In genomic region chr6:51394061-51394460, GRCh38 we compare ENCODE assay signal across 24 cellular contexts.
DNase-seq lines count a peak whose midpoint lies in the region; ATAC-seq, FAIRE-seq and TF ChIP-seq lines count a peak whose summit lies in the region.
"Had no signal": no experiment of that assay in that cellular context is flagged by ENCODE, and none has a peak within 500 bp of the region (broad histone marks: within the 10 kb centered on the region; RNA-seq: fewer than 3 reads in every experiment).

No MANE protein-coding gene starts in this region.

- TF ChIP-seq RAD21 in HepG2 (CRISPR knock-in tag; IDR thresholded peaks at IDR 0.05), result no peak

- H3K27me3 Mint-ChIP-seq in chondrocyte (ENCODE audit: low read depth), result no peaks in the 10 kb centered on the region
- H3K27me3 Mint-ChIP-seq: CD4-positive, alpha-beta memory T cell; CD4-positive, CD25-positive, alpha-beta regulatory T cell had no signal

- no peak overlapping the region for H2AFZ ChIP-seq in HepG2 (ENCODE audit: low read length)

- H3K79me2 ChIP-seq in HepG2 (ENCODE audit: insufficient read depth, low read length), result no peaks in the 10 kb centered on the region

- TF ChIP-seq POLR2A in HepG2 (IDR thresholded peaks at IDR 0.05; ENCODE audit: insufficient read depth in 1 of 2, low read depth in 2 of 2, low read length in 2 of 2) (no peak), right lobe of liver (IDR thresholded peaks at IDR 0.05) (no peak)

- peaks cover 2% of the 10 kb centered on the region for H3K4me1 Mint-ChIP-seq in chondrocyte (ENCODE audit: low read depth)
- H3K4me1 Mint-ChIP-seq: CD14-positive monocyte; CD4-positive, alpha-beta memory T cell; CD4-positive, CD25-positive, alpha-beta regulatory T cell; CD8-positive, alpha-beta memory T cell had no signal

- ATAC-seq in HepG2 (peak; percentile 81), right lobe of liver (no peak), pancreas (no peak)

- no peak for TF ChIP-seq CTCF in HepG2 (CRISPR knock-in tag; IDR thresholded peaks at IDR 0.05)
- no peak for TF ChIP-seq CTCF in right lobe of liver (IDR thresholded peaks at IDR 0.05)
- no peak for TF ChIP-seq CTCF in pancreas (IDR thresholded peaks at IDR 0.05)
- no peak for TF ChIP-seq CTCF in chondrocyte (IDR thresholded peaks at IDR 0.05)

- no peak overlapping the region for H3K27ac Mint-ChIP-seq in chondrocyte (ENCODE audit: unreplicated experiment)
- H3K27ac Mint-ChIP-seq: CD14-positive monocyte; CD4-positive, alpha-beta memory T cell; CD4-positive, CD25-positive, alpha-beta regulatory T cell; CD8-positive, alpha-beta memory T cell had no signal

- H3K4me3 Mint-ChIP-seq in chondrocyte (ENCODE audit: unreplicated experiment), result no peak overlapping the region
- H3K4me3 Mint-ChIP-seq: CD14-positive monocyte; CD4-positive, alpha-beta memory T cell; CD4-positive, CD25-positive, alpha-beta regulatory T cell; CD8-positive, alpha-beta memory T cell had no signal

- BruUV-seq in HepG2 (replicated peaks; lab: Mats Ljungman, UMichigan), result no TSS peak

- H3K4me3 ChIP-seq in HepG2 (replicated peaks in 1 of 3; ENCODE audit: insufficient read depth in 1 of 3, low read depth in 2 of 3, low read length in 3 of 3) (no peak overlapping the region; a peak in 1 of 6 replicates), right lobe of liver (no peak overlapping the region), pancreas (no peak overlapping the region)
- H3K4me3 ChIP-seq: BLaER1 had no signal

- H3K4me1 ChIP-seq in HepG2 (ENCODE audit: insufficient read depth, low read length) (peaks cover 19% of the 10 kb centered on the region), right lobe of liver (no peaks in the 10 kb centered on the region), pancreas (no peaks in the 10 kb centered on the region)
- H3K4me1 ChIP-seq: BE2C, BLaER1 had no signal

- H3K9me3 ChIP-seq in HepG2 (ENCODE audit: low read length) (no peaks in the 10 kb centered on the region), right lobe of liver (no peaks in the 10 kb centered on the region), pancreas (no peaks in the 10 kb centered on the region)
- H3K9me3 ChIP-seq: BE2C, BLaER1 had no signal

- TF ChIP-seq EP300 in HepG2 (IDR thresholded peaks at IDR 0.05; ENCODE audit: low read depth in 2 of 2, low read length in 2 of 2) (no peak), HepG2 (CRISPR knock-in tag; IDR thresholded peaks at IDR 0.05; ENCODE audit: borderline replicate concordance) (no peak)

- DNase-seq in HepG2 (ENCODE audit: low spot score) (peak; percentile 41), right lobe of liver (no peak), HuH-7 (ENCODE audit: low spot score) (peak; percentile 28), renal cortical epithelial cell (ENCODE audit: low read depth) (peak; percentile 9), pancreas (no peak), chondrocyte (ENCODE audit: low spot score) (no peak)
- DNase-seq: 8988T; ACHN; BE2C; C1 segment of cervical spinal cord; CD4-positive, alpha-beta memory T cell; CD4-positive, CD25-positive, alpha-beta regulatory T cell; CD8-positive, alpha-beta memory T cell; COR-L47; DMS 273 treated with DMSO at 0.1 percent for 48 hours; DMS153; DMS79; DND-41; EL; GDM1 had no signal

- peak; percentile 63 for FAIRE-seq in HepG2 (lab: Jason Lieb, UNC)
- no peak for FAIRE-seq in pancreas (lab: Jason Lieb, UNC)
- FAIRE-seq: A204.1, GM12891 had no signal

- POLR2A ChIA-PET in HepG2 (lab: Yijun Ruan, JAX), result no interaction called here

- no peaks in the 10 kb centered on the region for H3K9me3 Mint-ChIP-seq in chondrocyte (ENCODE audit: low read depth)

- H3K4me2 ChIP-seq in HepG2 (ENCODE audit: low read depth, low read length), result peak overlapping the region; percentile 38
- H3K4me2 ChIP-seq: BLaER1 had no signal

- H3K27me3 ChIP-seq in HepG2 (ENCODE audit: control insufficient read depth in 1 of 2, insufficient read depth in 2 of 2, low read length in 2 of 2) (no peaks in the 10 kb centered on the region), right lobe of liver (no peaks in the 10 kb centered on the region), pancreas (no peaks in the 10 kb centered on the region)
- H3K27me3 ChIP-seq: BE2C, BLaER1 had no signal

- H3K36me3 Mint-ChIP-seq in chondrocyte (ENCODE audit: low read depth), result no peaks in the 10 kb centered on the region
- H3K36me3 Mint-ChIP-seq: CD14-positive monocyte; CD4-positive, alpha-beta memory T cell; CD4-positive, CD25-positive, alpha-beta regulatory T cell; CD8-positive, alpha-beta memory T cell had no signal

- in situ Hi-C loops in HepG2 (cut with HindIII; ENCODE audit: extremely low pct_ligation_motif_present, low pct_unique_long_range_greater_than_20kb), result no loop called here

- H3K9ac ChIP-seq in HepG2 (ENCODE audit: insufficient read depth, low read depth, low read length), result no peak overlapping the region
- H3K9ac ChIP-seq: BLaER1 had no signal

- no peaks in the 10 kb centered on the region for H3K36me3 ChIP-seq in HepG2 (replicated peaks in 1 of 2; ENCODE audit: control insufficient read depth in 1 of 2, insufficient read depth in 2 of 2, low read length in 2 of 2)
- no peaks in the 10 kb centered on the region for H3K36me3 ChIP-seq in right lobe of liver
- H3K36me3 ChIP-seq in pancreas, result no peaks in the 10 kb centered on the region
- H3K36me3 ChIP-seq: BE2C, BLaER1 had no signal

- intact Hi-C loops in HepG2 (cut with micrococcal nuclease; ENCODE audit: unreplicated experiment), result no loop called here
- intact Hi-C loops in right lobe of liver (cut with DNase I), result no loop called here
- intact Hi-C loops in pancreas (cut with DNase I), result no loop called here

- CTCF ChIA-PET in HepG2 (lab: Yijun Ruan, JAX; ENCODE audit: low intra/inter-chr PET ratio, low total read pairs), result no interaction called here

- no peak overlapping the region for H3K27ac ChIP-seq in HepG2 (ENCODE audit: extremely low read length, insufficient read depth, low read length)
- no peak overlapping the region for H3K27ac ChIP-seq in right lobe of liver
- no peak overlapping the region for H3K27ac ChIP-seq in pancreas
- H3K27ac ChIP-seq: BLaER1 had no signal

- H4K20me1 ChIP-seq in HepG2 (ENCODE audit: insufficient read depth, low read length), result no peaks in the 10 kb centered on the region
- H4K20me1 ChIP-seq: BLaER1 had no signal

TF ChIP-seq in HepG2, 621 proteins besides CTCF, POLR2A, EP300 and RAD21 (continues in another document):
- TF ChIP-seq FLYWCH1 (CRISPR knock-in tag; IDR thresholded peaks at IDR 0.05) (no peak), MAFF (IDR thresholded peaks at IDR 0.05; ENCODE audit: low read depth, low read length) (no peak), BRF2 (CRISPR knock-in tag; IDR thresholded peaks at IDR 0.05) (no peak), DBP (CRISPR knock-in tag; IDR thresholded peaks at IDR 0.05; ENCODE audit: not compliant biosample characterization) (no peak), AHR (CRISPR knock-in tag; IDR thresholded peaks at IDR 0.05) (no peak), NR2C2 (CRISPR knock-in tag; IDR thresholded peaks at IDR 0.05; ENCODE audit: borderline replicate concordance) (no peak), HNF1A (IDR thresholded peaks at IDR 0.05; ENCODE audit: low read depth) (peak; percentile 65), HNF1A (CRISPR knock-in tag; IDR thresholded peaks at IDR 0.05; ENCODE audit: borderline replicate concordance) (peak; percentile 38; the same call in 1 of the 2 replicates), ZNF333 (CRISPR knock-in tag; IDR thresholded peaks at IDR 0.05; ENCODE audit: borderline replicate concordance) (no peak)

Comparison
In these comparisons a context has a peak if more than half of its experiments do, and no peak if none do; other contexts are left out.
1. DNase-seq: peak in HepG2 (single experiment), HuH-7 (single experiment) and renal cortical epithelial cell (single experiment); none in right lobe of liver (0 of 3), pancreas (0 of 6) and chondrocyte (single experiment).